In the genomic region with DNA sequence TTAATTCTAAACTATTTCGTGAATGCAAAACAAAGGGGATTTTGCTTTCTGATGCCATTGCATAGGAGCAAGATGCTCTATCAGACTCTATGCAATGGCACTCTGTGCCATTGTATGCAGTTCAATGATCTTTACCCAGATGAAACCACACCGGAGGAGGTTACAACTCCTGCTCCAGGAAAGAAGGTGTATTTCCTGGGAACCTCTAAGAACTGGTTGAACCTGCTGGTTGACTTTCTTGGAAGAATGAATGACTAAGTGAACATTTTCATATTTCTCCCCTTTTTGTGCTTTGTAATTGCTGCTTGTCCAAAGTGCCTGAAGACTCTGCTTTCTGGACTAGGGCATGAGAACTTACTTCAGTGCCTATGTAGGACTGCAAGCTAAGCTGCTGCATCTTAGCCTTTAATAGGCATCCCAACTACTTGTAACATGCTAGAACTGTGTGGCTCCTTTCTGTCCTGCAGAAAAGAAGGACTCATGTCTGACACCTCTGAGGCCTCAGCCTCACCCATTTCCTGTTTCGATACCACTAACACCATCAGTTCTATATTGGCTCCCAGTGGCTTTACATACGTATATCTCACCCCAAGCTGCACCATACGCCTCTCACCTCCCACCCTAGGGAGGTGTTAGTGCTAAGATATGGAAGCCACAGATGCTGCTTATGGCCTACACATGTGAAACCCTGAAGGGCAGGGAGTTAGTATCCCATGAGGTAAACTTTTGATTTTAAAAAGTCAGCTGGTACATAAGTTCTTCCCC, we compare ENCODE assay signal across 9 cellular contexts.
DNase-seq lines count a peak whose midpoint lies in the region; ATAC-seq and TF ChIP-seq lines count a peak whose summit lies in the region.
"Had no signal": no experiment of that assay in that cellular context is flagged by ENCODE, and none has a peak within 500 bp of the region (broad histone marks: within the 10 kb centered on the region; RNA-seq: fewer than 3 reads in every experiment).

No MANE protein-coding gene starts in this region.

- no peaks in the 10 kb centered on the region for H3K36me3 ChIP-seq in mammary epithelial cell (ENCODE audit: insufficient read depth, low read length)

- DNase-seq in mammary epithelial cell (peak; percentile 88), MCF 10A (ENCODE audit: unreplicated experiment) (no peak), NCI-H2029 (lab: John Stamatoyannopoulos, UW) (no peak), NCI-H1417 (lab: John Stamatoyannopoulos, UW) (no peak), UCSD-AML1 (lab: John Stamatoyannopoulos, UW; ENCODE audit: unreplicated experiment) (no peak)
- peak; percentile 11 for DNase-seq in activated CD4-positive, alpha-beta memory T cell treated with anti-CD3 and anti-CD28 coated beads for 36 hours
- peak; percentile 33 for DNase-seq in stimulated activated CD8-positive, alpha-beta memory T cell treated with anti-CD3 and anti-CD28 coated beads, Interleukin-4, amount 100 ng/mL, for 48 hours
- DNase-seq: DND-41 had no signal

- dilution Hi-C loops in mammary epithelial cell (cut with HindIII; ENCODE audit: low sequenced_read_pairs): no loop called here

- no peaks in the 10 kb centered on the region for H3K27me3 Mint-ChIP-seq in MCF 10A (ENCODE audit: insufficient read depth, unreplicated experiment)
- H3K27me3 Mint-ChIP-seq in activated CD4-positive, alpha-beta memory T cell treated with anti-CD3 and anti-CD28 coated beads for 36 hours: peaks cover 8% of the 10 kb centered on the region

- peaks cover 24% of the 10 kb centered on the region for H3K4me1 ChIP-seq in mammary epithelial cell (ENCODE audit: insufficient read depth, low read length)

- peak overlapping the region; percentile 72 for H2AFZ ChIP-seq in mammary epithelial cell (ENCODE audit: low read depth, low read length)

- no peak overlapping the region for H3K9ac ChIP-seq in mammary epithelial cell (ENCODE audit: insufficient read depth, low read length)

- CTCF ChIA-PET in mammary epithelial cell (lab: Charles Lee; ENCODE audit: low non-redundant PET) (no interaction called here), MCF 10A (lab: Yijun Ruan, JAX) (interaction anchor here (0.6 kb wide), 1 partner anchor 164 kb away, joined by 3 read pairs; no protein-coding TSS in a partner anchor)
- CTCF ChIA-PET in activated CD4-positive, alpha-beta memory T cell treated with anti-CD3 and anti-CD28 coated beads for 36 hours (lab: Charles Lee): no interaction called here

- H3K36me3 Mint-ChIP-seq in MCF 10A (ENCODE audit: insufficient read depth, unreplicated experiment): no peaks in the 10 kb centered on the region
- no peaks in the 10 kb centered on the region for H3K36me3 Mint-ChIP-seq in activated CD4-positive, alpha-beta memory T cell treated with anti-CD3 and anti-CD28 coated beads for 36 hours

- BruUV-seq in mammary epithelial cell (replicated peaks; lab: Mats Ljungman, UMichigan): no TSS peak
- BruUV-seq in MCF 10A (replicated peaks; lab: Mats Ljungman, UMichigan): no TSS peak

- H3K4me3 Mint-ChIP-seq in MCF 10A (ENCODE audit: unreplicated experiment): no peak overlapping the region
- H3K4me3 Mint-ChIP-seq in activated CD4-positive, alpha-beta memory T cell treated with anti-CD3 and anti-CD28 coated beads for 36 hours: no peak overlapping the region

- intact Hi-C loops in mammary epithelial cell (cut with micrococcal nuclease) (loop anchor here (5.0 to 10.0 kb wide), 2 partner anchors 145 to 193 kb away; a partner anchor contains a TSS), MCF 10A (cut with micrococcal nuclease) (loop anchor here (10.0 kb wide), 1 partner anchor 65 kb away; no protein-coding TSS in a partner anchor)
- intact Hi-C loops in activated CD4-positive, alpha-beta memory T cell treated with anti-CD3 and anti-CD28 coated beads for 36 hours (cut with micrococcal nuclease): no loop called here

- peaks cover 16% of the 10 kb centered on the region for H3K4me1 Mint-ChIP-seq in MCF 10A (ENCODE audit: insufficient read depth, unreplicated experiment)
- H3K4me1 Mint-ChIP-seq in activated CD4-positive, alpha-beta memory T cell treated with anti-CD3 and anti-CD28 coated beads for 36 hours (ENCODE audit: low read depth): no peaks in the 10 kb centered on the region

- no peaks in the 10 kb centered on the region for H3K27me3 ChIP-seq in mammary epithelial cell (ENCODE audit: insufficient read depth, low read length)

- H4K20me1 ChIP-seq in mammary epithelial cell (ENCODE audit: insufficient read depth, low read length): no peaks in the 10 kb centered on the region

- TF ChIP-seq CTCF in mammary epithelial cell (conservative IDR thresholded peaks at IDR 0.05 in 1 of 2, IDR thresholded peaks at IDR 0.05 in 1 of 2; ENCODE audit: extremely low read depth in 1 of 2, insufficient read depth in 1 of 2, low read depth in 1 of 2, low read length in 2 of 2) (no peak), MCF 10A (IDR thresholded peaks at IDR 0.05; ENCODE audit: unreplicated experiment) (no peak)

- H3K79me2 ChIP-seq in mammary epithelial cell (ENCODE audit: insufficient read depth, low read length): no peaks in the 10 kb centered on the region

- no peaks in the 10 kb centered on the region for H3K9me3 Mint-ChIP-seq in MCF 10A (ENCODE audit: unreplicated experiment)
- no peaks in the 10 kb centered on the region for H3K9me3 Mint-ChIP-seq in activated CD4-positive, alpha-beta memory T cell treated with anti-CD3 and anti-CD28 coated beads for 36 hours

- no peak overlapping the region for H3K27ac Mint-ChIP-seq in MCF 10A (ENCODE audit: low read depth, unreplicated experiment)
- H3K27ac Mint-ChIP-seq in activated CD4-positive, alpha-beta memory T cell treated with anti-CD3 and anti-CD28 coated beads for 36 hours: no peak overlapping the region

- in situ Hi-C loops in mammary epithelial cell (cut with MboI; ENCODE audit: low sequenced_read_pairs in 2 of 2): no loop called here

- H3K4me2 ChIP-seq in mammary epithelial cell (ENCODE audit: insufficient read depth, low read depth, low read length): peak overlapping the region; percentile 58

- whole genome bisulfite sequencing in mammary epithelial cell (ENCODE audit: low coverage, missing lambda C conversion rate): 59% methylated on average over 5 of the region's 5 CpGs

- no peak overlapping the region for H3K4me3 ChIP-seq in mammary epithelial cell (replicated peaks in 1 of 3; ENCODE audit: insufficient read depth in 1 of 3, low read depth in 2 of 3, low read length in 3 of 3)

- ATAC-seq in HG03159 (IDR thresholded peaks at IDR 0.05; ENCODE audit: unreplicated experiment): peak; percentile 86

- POLR2A ChIA-PET in MCF 10A (lab: Yijun Ruan, JAX): no interaction called here
- POLR2A ChIA-PET in activated CD4-positive, alpha-beta memory T cell treated with anti-CD3 and anti-CD28 coated beads for 36 hours (lab: Charles Lee): no interaction called here

- no peaks in the 10 kb centered on the region for H3K9me3 ChIP-seq in mammary epithelial cell (replicated peaks; ENCODE audit: insufficient read depth, low read length)

- H3K27ac ChIP-seq in mammary epithelial cell (ENCODE audit: insufficient read depth, low read depth, low read length): no peak overlapping the region

Comparison
In these comparisons a context has a peak if more than half of its experiments do, and no peak if none do; other contexts are left out.
1. DNase-seq: peak in mammary epithelial cell (single experiment), activated CD4-positive, alpha-beta memory T cell treated with anti-CD3 and anti-CD28 coated beads for 36 hours (single experiment) and stimulated activated CD8-positive, alpha-beta memory T cell treated with anti-CD3 and anti-CD28 coated beads, Interleukin-4, amount 100 ng/mL, for 48 hours (single experiment); none in MCF 10A (single experiment), NCI-H2029 (single experiment), NCI-H1417 (0 of 3) and UCSD-AML1 (single experiment).